Comparison of ENCODE assay signal across 8 cellular contexts in genomic region chr2:227324671-227325055, GRCh38. TPM values are rescaled to one million over a fixed set of nuclear protein-coding genes. Genes with fewer than 3 reads are reported as not detected.
DNase-seq lines count a peak whose midpoint lies in the region; ATAC-seq and TF ChIP-seq lines count a peak whose summit lies in the region.

No MANE protein-coding gene starts in this region.

- H3K27ac ChIP-seq in DOHH2 (ENCODE audit: low read depth, low read length) (peak overlapping the region; percentile 35; the same call in 1 of the 2 replicates), SJSA1 (peak overlapping the region; percentile 65), esophagus (ENCODE audit: low read depth in 2 of 2, low read length in 1 of 2) (peak overlapping the region; percentile 39 to 41)

- H4K20me1 ChIP-seq in DOHH2 (ENCODE audit: control insufficient read depth, insufficient read depth, low read depth, low read length), result 0 out of 2 replicates have a peak, but pooled peaks cover 6% of the 10 kb centered on the region

- ATAC-seq in GM19324 (IDR thresholded peaks at IDR 0.05; ENCODE audit: low FRiP score, unreplicated experiment), result no peak

- no peaks in the 10 kb centered on the region for H3K27me3 ChIP-seq in DOHH2 (ENCODE audit: control insufficient read depth, low read length)
- no peaks in the 10 kb centered on the region for H3K27me3 ChIP-seq in H7 (ENCODE audit: control insufficient read depth, insufficient read depth, low read length)
- no peaks in the 10 kb centered on the region for H3K27me3 ChIP-seq in SJSA1 (replicated peaks)
- H3K27me3 ChIP-seq in esophagus (ENCODE audit: control insufficient read depth in 1 of 2, insufficient read depth in 2 of 2, low read length in 2 of 2), result no peaks in the 10 kb centered on the region

- TF ChIP-seq CTCF in DOHH2 (IDR thresholded peaks at IDR 0.05; ENCODE audit: low read depth, low read length, poor library complexity, severe bottlenecking) (no peak), nephron (IDR thresholded peaks at IDR 0.05; ENCODE audit: unreplicated experiment in 3 of 3) (no peak)

- peak overlapping the region; percentile 96 to 97 (median 97) for H3K4me3 Mint-ChIP-seq in nephron

- peaks cover 7% of the 10 kb centered on the region for H3K9me3 Mint-ChIP-seq in nephron

- peak overlapping the region; percentile 97 for H3K4me2 ChIP-seq in DOHH2 (ENCODE audit: low read length)

- H3K36me3 ChIP-seq in DOHH2 (ENCODE audit: control insufficient read depth, low read length) (peaks cover 20% of the 10 kb centered on the region), H7 (replicated peaks; ENCODE audit: control insufficient read depth, insufficient read depth, low read length) (no peaks in the 10 kb centered on the region), SJSA1 (peaks cover 5% of the 10 kb centered on the region; the same call in 1 of the 2 replicates), esophagus (ENCODE audit: control insufficient read depth in 2 of 2, insufficient read depth in 2 of 2, low read length in 1 of 2) (no peaks in the 10 kb centered on the region)

- H3K4me3 ChIP-seq in DOHH2 (ENCODE audit: low read length) (peak overlapping the region; percentile 98), H7 (ENCODE audit: insufficient read depth, low read depth, low read length) (peak overlapping the region; percentile 88), SJSA1 (peak overlapping the region; percentile 78), esophagus (ENCODE audit: low read depth in 1 of 2, low read length in 2 of 2) (peak overlapping the region; percentile 90 to 100)

- H3K79me2 ChIP-seq in DOHH2 (ENCODE audit: control insufficient read depth, low read length), result peaks cover 51% of the 10 kb centered on the region

- 10 to 13% methylated on average over 6 of the region's 6 CpGs for WGBS in esophagus, 2 donors

- no peaks in the 10 kb centered on the region; the same call in 1 of the 2 replicates for H3K9me3 ChIP-seq in DOHH2 (ENCODE audit: control insufficient read depth, insufficient read depth, low read length)
- H3K9me3 ChIP-seq in SJSA1 (replicated peaks), result no peaks in the 10 kb centered on the region
- H3K9me3 ChIP-seq in esophagus (ENCODE audit: control insufficient read depth in 2 of 2, insufficient read depth in 1 of 2, low read depth in 1 of 2, low read length in 1 of 2), result peaks cover 0 to 2% of the 10 kb centered on the region in 2 donors

- peaks cover 17% of the 10 kb centered on the region for H3K36me3 Mint-ChIP-seq in nephron (ENCODE audit: low read depth)

- H3K27ac Mint-ChIP-seq in nephron, result peak overlapping the region; percentile 97 to 98 (median 97)

- DNase-seq in H7 (peak; percentile 49), SJSA1 (ENCODE audit: low read depth in 1 of 2, low spot score in 2 of 2) (no peak), NCI-H1092 (lab: John Stamatoyannopoulos, UW) (no peak), dedifferentiated amniotic fluid mesenchymal stem cell (ENCODE audit: extremely low spot score) (no peak)

- H3K4me1 ChIP-seq in DOHH2 (ENCODE audit: control insufficient read depth, low read length) (peaks cover 27% of the 10 kb centered on the region), SJSA1 (replicated peaks) (peaks cover 12% of the 10 kb centered on the region; the same call in 1 of the 2 replicates), esophagus (ENCODE audit: control insufficient read depth in 2 of 2, insufficient read depth in 2 of 2, low read length in 1 of 2) (no peaks in the 10 kb centered on the region)

- no peaks in the 10 kb centered on the region for H3K9me2 ChIP-seq in DOHH2 (replicated peaks; ENCODE audit: control insufficient read depth, low read length)

- H3F3A ChIP-seq in DOHH2 (ENCODE audit: control insufficient read depth, insufficient read depth), result no peaks in the 10 kb centered on the region

- H3K4me1 Mint-ChIP-seq in nephron, result peaks cover 27% of the 10 kb centered on the region

- H3K27me3 Mint-ChIP-seq in nephron (ENCODE audit: low read depth), result no peaks in the 10 kb centered on the region

RNA-seq across cellular contexts. Expression of gene MFF, which starts 0.4 kb away (rescaled TPM):
- 90.7 and 104 TPM in 2 replicates for total RNA-seq in H7 (2014; rRNA removed; shearing (Covaris generic))
- 99.4 and 112 TPM in 2 replicates for total RNA-seq in SJSA1 (2014; rRNA removed; shearing (Covaris generic))
- polyA plus RNA-seq in esophagus, result 10 to 100 TPM; 57.1 to 61.8 TPM

RNA-seq across cellular contexts. Expression of gene TM4SF20, which starts 54.4 kb away (rescaled TPM):
- not detected in 2 replicates for total RNA-seq in H7 (2014; rRNA removed; shearing (Covaris generic))
- not detected in 2 replicates for total RNA-seq in SJSA1 (2014; rRNA removed; shearing (Covaris generic))
- under 1 TPM in 1 of 2 donors, not detected in 1; 0.04 TPM for polyA plus RNA-seq in esophagus
